8 cellular contexts compared by ENCODE assay signal in the genomic region with DNA sequence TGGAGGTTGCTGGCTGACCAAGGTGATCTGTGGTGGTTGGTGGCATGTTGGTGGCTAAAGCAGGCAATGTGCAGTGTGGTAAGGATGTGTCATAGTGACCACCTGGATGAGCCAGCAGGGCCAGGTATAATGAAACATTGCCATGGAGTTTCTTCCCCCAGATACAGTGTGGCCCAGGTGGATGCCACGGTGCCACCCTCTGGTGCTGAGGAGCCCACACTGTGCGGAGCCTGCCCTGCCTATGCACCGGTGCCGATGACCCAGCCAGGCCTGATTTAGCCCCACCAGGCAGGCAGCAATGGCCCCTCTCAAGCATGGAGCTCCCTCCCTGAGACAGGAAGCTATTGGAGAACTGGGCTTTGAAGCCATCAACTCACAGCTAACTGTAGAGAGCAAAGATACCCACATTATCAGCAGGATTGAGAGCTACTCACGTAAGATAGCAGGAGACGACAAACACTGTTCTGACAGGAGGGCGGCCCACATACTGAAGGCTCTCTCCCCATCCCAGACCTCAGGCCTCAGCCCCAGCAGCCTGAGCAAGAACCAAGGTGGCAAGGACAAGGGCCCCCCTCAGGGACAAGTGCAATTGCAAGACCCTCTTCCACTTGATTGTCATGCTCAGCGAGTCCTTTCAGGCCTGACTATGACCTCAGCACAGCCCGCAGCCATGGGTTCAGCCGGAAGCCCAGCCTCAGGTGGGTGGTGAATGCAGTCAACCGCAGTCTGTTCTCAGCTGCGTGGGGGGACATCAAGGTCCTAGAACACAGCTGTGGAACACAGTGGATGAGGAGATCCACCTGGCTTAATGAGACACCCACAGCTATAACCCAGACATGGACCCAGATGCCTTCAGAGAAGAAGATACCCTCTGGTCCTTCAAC.
A peak's percentile ranks its signal among the peaks of the same experiment; 100 is the strongest.
DNase-seq lines count a peak whose midpoint lies in the region; ATAC-seq and TF ChIP-seq lines count a peak whose summit lies in the region.

No MANE protein-coding gene starts in this region.

- H3K23ac ChIP-seq in neuronal stem cell (ENCODE audit: low read depth, low read length, poor library complexity) (no peak overlapping the region), mesenchymal stem cell (ENCODE audit: low read length in 2 of 2) (no peak overlapping the region)

- no peak overlapping the region for H3K4me3 ChIP-seq in neuronal stem cell (ENCODE audit: low read length in 2 of 2)
- no peak overlapping the region for H3K4me3 ChIP-seq in mesenchymal stem cell (ENCODE audit: insufficient read depth in 1 of 2, low read depth in 1 of 2, low read length in 2 of 2)

- H3K9me3 ChIP-seq in neuronal stem cell (replicated peaks in 1 of 2; ENCODE audit: control insufficient read depth in 2 of 2, insufficient read depth in 1 of 2, low read depth in 1 of 2, low read length in 2 of 2) (peaks cover 11 to 14% of the 10 kb centered on the region in 2 donors), mesenchymal stem cell (ENCODE audit: control insufficient read depth, low read length) (no peaks in the 10 kb centered on the region)

- H3K4me1 Mint-ChIP-seq in activated CD4-positive, alpha-beta T cell treated with anti-CD3 and anti-CD28 coated beads, Interleukin-2, amount 10 ng/mL, durations not matched to agents 24 days and 14 days: peaks cover 37% of the 10 kb centered on the region

- peaks cover 2% of the 10 kb centered on the region for H3K36me3 Mint-ChIP-seq in activated CD4-positive, alpha-beta T cell treated with anti-CD3 and anti-CD28 coated beads, Interleukin-2, amount 10 ng/mL, durations not matched to agents 24 days and 14 days (ENCODE audit: low read depth)

- peaks cover 0 to 2% of the 10 kb centered on the region in 2 donors for H3K4me1 ChIP-seq in neuronal stem cell (ENCODE audit: control insufficient read depth in 2 of 2, insufficient read depth in 1 of 2, low read depth in 1 of 2, low read length in 2 of 2)
- H3K4me1 ChIP-seq in mesenchymal stem cell (ENCODE audit: control insufficient read depth, insufficient read depth, low read depth, low read length): peaks cover 13% of the 10 kb centered on the region

- H3K4me3 Mint-ChIP-seq in activated CD4-positive, alpha-beta T cell treated with anti-CD3 and anti-CD28 coated beads, Interleukin-2, amount 10 ng/mL, durations not matched to agents 24 days and 14 days: peak overlapping the region; percentile 68

- H3K27me3 ChIP-seq in neuronal stem cell (ENCODE audit: control insufficient read depth in 3 of 3, insufficient read depth in 3 of 3, low read depth in 1 of 3, low read length in 3 of 3) (no peaks in the 10 kb centered on the region), mesenchymal stem cell (ENCODE audit: control insufficient read depth in 1 of 2, insufficient read depth in 1 of 2, low read length in 2 of 2) (no peaks in the 10 kb centered on the region)

- no peak overlapping the region for H2BK12ac ChIP-seq in neuronal stem cell (ENCODE audit: low read length)
- H2BK12ac ChIP-seq in mesenchymal stem cell (ENCODE audit: low read length in 2 of 2): no peak overlapping the region

- H2BK5ac ChIP-seq in neuronal stem cell (ENCODE audit: low read length) (no peak overlapping the region), mesenchymal stem cell (ENCODE audit: low read depth, low read length, poor library complexity, severe bottlenecking) (no peak overlapping the region)

- H2AK5ac ChIP-seq in neuronal stem cell (ENCODE audit: low read depth, low read length) (no peak overlapping the region), mesenchymal stem cell (ENCODE audit: low read length, severe bottlenecking) (no peak overlapping the region)

- TF ChIP-seq POLR2A in GM18526 (IDR thresholded peaks at IDR 0.05; ENCODE audit: extremely low read depth, insufficient read length): peak; percentile 30

- no peak overlapping the region for H3K4me2 ChIP-seq in neuronal stem cell (ENCODE audit: insufficient read depth, low read length, poor library complexity, severe bottlenecking)
- no peak overlapping the region for H3K4me2 ChIP-seq in mesenchymal stem cell (ENCODE audit: low read length, poor library complexity, severe bottlenecking)

- no peak overlapping the region for H2AFZ ChIP-seq in neuronal stem cell (ENCODE audit: low read length)
- no peak overlapping the region for H2AFZ ChIP-seq in mesenchymal stem cell (ENCODE audit: low read depth, low read length)

- no peaks in the 10 kb centered on the region for H3K27me3 Mint-ChIP-seq in activated CD4-positive, alpha-beta T cell treated with anti-CD3 and anti-CD28 coated beads, Interleukin-2, amount 10 ng/mL, durations not matched to agents 24 days and 14 days

- H3K27ac Mint-ChIP-seq in activated CD4-positive, alpha-beta T cell treated with anti-CD3 and anti-CD28 coated beads, Interleukin-2, amount 10 ng/mL, durations not matched to agents 24 days and 14 days: peak overlapping the region; percentile 64

- H3K9me3 Mint-ChIP-seq in activated CD4-positive, alpha-beta T cell treated with anti-CD3 and anti-CD28 coated beads, Interleukin-2, amount 10 ng/mL, durations not matched to agents 24 days and 14 days: peaks cover 3% of the 10 kb centered on the region

- H4K8ac ChIP-seq in neuronal stem cell (ENCODE audit: low read depth, low read length): no peak overlapping the region
- H4K8ac ChIP-seq in mesenchymal stem cell (ENCODE audit: low read length): no peak overlapping the region

- H2BK120ac ChIP-seq in neuronal stem cell (ENCODE audit: low read depth, low read length) (no peak overlapping the region), mesenchymal stem cell (ENCODE audit: low read depth, low read length) (no peak overlapping the region)

- WGBS in neuronal stem cell (ENCODE audit: extremely low coverage in 2 of 2, insufficient read length in 2 of 2, insufficient replicate concordance in 1 of 2), 2 donors: no CpG with 5 or more reads among the region's 12 CpGs
- WGBS in mesenchymal stem cell: 96% methylated on average over 12 of the region's 12 CpGs

- no peaks in the 10 kb centered on the region for H3K79me1 ChIP-seq in neuronal stem cell (ENCODE audit: low read depth, low read length)
- H3K79me1 ChIP-seq in mesenchymal stem cell (replicated peaks; ENCODE audit: low read length, poor library complexity, severe bottlenecking): no peaks in the 10 kb centered on the region

- ATAC-seq in HG02943 (IDR thresholded peaks at IDR 0.05; ENCODE audit: low read depth, unreplicated experiment): peak; percentile 88
- ATAC-seq in left ventricle myocardium superior: no peak

- H4K91ac ChIP-seq in neuronal stem cell (ENCODE audit: low read depth, low read length, poor library complexity): no peak overlapping the region
- H4K91ac ChIP-seq in mesenchymal stem cell (ENCODE audit: low read length): no peak overlapping the region

- DNase-seq in activated CD4-positive, alpha-beta T cell treated with anti-CD3 and anti-CD28 coated beads, Interleukin-2, amount 10 ng/mL, durations not matched to agents 24 days and 14 days: peak; percentile 84
- DNase-seq in neuronal stem cell (ENCODE audit: low spot score) (no peak), hepatic stellate cell (ENCODE audit: low spot score) (no peak), mesenchymal stem cell (no peak), left ventricle myocardium superior (no peak), T1000 (lab: John Stamatoyannopoulos, UW) (no peak)

- no peak overlapping the region for H3K9ac ChIP-seq in neuronal stem cell (ENCODE audit: low read depth, low read length, poor library complexity)
- no peak overlapping the region for H3K9ac ChIP-seq in mesenchymal stem cell (ENCODE audit: low read length)

- H3K14ac ChIP-seq in neuronal stem cell (ENCODE audit: low read length) (peak overlapping the region; percentile 28), mesenchymal stem cell (ENCODE audit: low read length in 2 of 2) (no peak overlapping the region)

- peak overlapping the region; percentile 35 for H2BK15ac ChIP-seq in neuronal stem cell (ENCODE audit: low read length)
- H2BK15ac ChIP-seq in mesenchymal stem cell (ENCODE audit: low read depth, poor library complexity, severe bottlenecking): no peak overlapping the region

- H3K4ac ChIP-seq in neuronal stem cell (ENCODE audit: low read length) (no peak overlapping the region), mesenchymal stem cell (ENCODE audit: low read depth in 1 of 2, low read length in 2 of 2) (no peak overlapping the region)

- H3K18ac ChIP-seq in neuronal stem cell (ENCODE audit: low read length) (peak overlapping the region; percentile 68), mesenchymal stem cell (ENCODE audit: low read depth in 1 of 2, low read length in 2 of 2) (no peak overlapping the region)

- H3K27ac ChIP-seq in neuronal stem cell (replicated peaks; ENCODE audit: low read length) (no peak overlapping the region), mesenchymal stem cell (ENCODE audit: low read length, poor library complexity, severe bottlenecking) (no peak overlapping the region)

- H3K36me3 ChIP-seq in neuronal stem cell (replicated peaks in 1 of 2; ENCODE audit: control insufficient read depth in 2 of 2, insufficient read depth in 2 of 2, low read length in 2 of 2) (peaks cover 0 to 2% of the 10 kb centered on the region in 2 donors), mesenchymal stem cell (ENCODE audit: control insufficient read depth in 1 of 2, insufficient read depth in 2 of 2, low read depth in 1 of 2, low read length in 2 of 2) (no peaks in the 10 kb centered on the region)

- intact Hi-C loops in activated CD4-positive, alpha-beta T cell treated with anti-CD3 and anti-CD28 coated beads, Interleukin-2, amount 10 ng/mL, durations not matched to agents 24 days and 14 days (cut with micrococcal nuclease): loop anchor here (1.0 to 5.0 kb wide), 5 partner anchors 15 to 317 kb away; partner anchors contain the start of genes CDV3, SRPRB and TOPBP1
- intact Hi-C loops in left ventricle myocardium superior (cut with micrococcal nuclease): no loop called here
